1 cellular context compared by ENCODE assay signal in genomic region chr5:82861705-82862104, GRCh38.
A peak's percentile ranks its signal among the peaks of the same experiment; 100 is the strongest.
TF ChIP-seq lines count a peak whose summit lies in the region.

No MANE protein-coding gene starts in this region.

TF ChIP-seq in K562, 482 proteins besides CTCF, POLR2A, EP300 and RAD21:
- TF ChIP-seq FOXP4 (CRISPR knock-in tag; IDR thresholded peaks at IDR 0.05; ENCODE audit: borderline replicate concordance) (no peak), CEBPB (tag; IDR thresholded peaks at IDR 0.05) (peak; percentile 15; the same call in 1 of the 2 replicates)
TF ChIP-seq in K562: peak in this region for 1.
